In genomic region chr6:137884428-137884827, GRCh38 we compare ENCODE assay signal across 21 cellular contexts. TPM values are rescaled to one million over a fixed set of nuclear protein-coding genes. Genes with fewer than 3 reads are reported as not detected.
DNase-seq lines count a peak whose midpoint lies in the region; ATAC-seq and TF ChIP-seq lines count a peak whose summit lies in the region.
"Had no signal": no experiment of that assay in that cellular context is flagged by ENCODE, and none has a peak within 500 bp of the region (broad histone marks: within the 10 kb centered on the region; RNA-seq: fewer than 3 reads in every experiment).

No MANE protein-coding gene starts in this region.

- H3K36me3 ChIP-seq in KOPT-K1 (ENCODE audit: insufficient read depth, low read length) (peaks cover 44% of the 10 kb centered on the region), Peyer's patch (peaks cover 0 to 33% (median 0%) of the 10 kb centered on the region in 3 donors)

- TF ChIP-seq CTCF in Peyer's patch (IDR thresholded peaks at IDR 0.05) = no peak

- H3K36me3 Mint-ChIP-seq in activated naive CD8-positive, alpha-beta T cell = peaks cover 21% of the 10 kb centered on the region
- peaks cover 78% of the 10 kb centered on the region for H3K36me3 Mint-ChIP-seq in activated naive CD8-positive, alpha-beta T cell treated with anti-CD3 and anti-CD28 coated beads, Interleukin-2, amount 50 U/mL, for 24 hours (ENCODE audit: low read depth)
- H3K36me3 Mint-ChIP-seq in effector memory CD8-positive, alpha-beta T cell (ENCODE audit: insufficient read depth) = peaks cover 79% of the 10 kb centered on the region

- peak overlapping the region; percentile 84 for H3K27ac Mint-ChIP-seq in activated naive CD8-positive, alpha-beta T cell
- no peak overlapping the region for H3K27ac Mint-ChIP-seq in activated naive CD8-positive, alpha-beta T cell treated with anti-CD3 and anti-CD28 coated beads, Interleukin-2, amount 50 U/mL, for 24 hours
- H3K27ac Mint-ChIP-seq in effector memory CD8-positive, alpha-beta T cell = peak overlapping the region; percentile 97 to 100

- H3K4me1 Mint-ChIP-seq in activated naive CD8-positive, alpha-beta T cell (ENCODE audit: low read depth) = peaks cover 56% of the 10 kb centered on the region
- H3K4me1 Mint-ChIP-seq in activated naive CD8-positive, alpha-beta T cell treated with anti-CD3 and anti-CD28 coated beads, Interleukin-2, amount 50 U/mL, for 24 hours = peaks cover 56% of the 10 kb centered on the region
- peaks cover 22 to 30% of the 10 kb centered on the region in 2 donors for H3K4me1 Mint-ChIP-seq in effector memory CD8-positive, alpha-beta T cell (ENCODE audit: low read depth in 2 of 2)

- no peak overlapping the region for H3K4me3 Mint-ChIP-seq in activated naive CD8-positive, alpha-beta T cell
- no peak overlapping the region for H3K4me3 Mint-ChIP-seq in activated naive CD8-positive, alpha-beta T cell treated with anti-CD3 and anti-CD28 coated beads, Interleukin-2, amount 50 U/mL, for 24 hours
- peak overlapping the region; percentile 72 to 80 for H3K4me3 Mint-ChIP-seq in effector memory CD8-positive, alpha-beta T cell
- H3K4me3 Mint-ChIP-seq: activated B cell treated with CpG ODN at 0.5 μM for 24 hours had no signal

- peak overlapping the region; percentile 92 for H3K27ac ChIP-seq in KOPT-K1 (ENCODE audit: low read depth, low read length, poor library complexity, severe bottlenecking)
- H3K27ac ChIP-seq in Peyer's patch = no peak overlapping the region
- H3K27ac ChIP-seq: ascending aorta, esophagus squamous epithelium, testis had no signal

- TF ChIP-seq POLR2A in Peyer's patch (IDR thresholded peaks at IDR 0.05) = no peak

- no peak for ATAC-seq in activated naive CD8-positive, alpha-beta T cell treated with anti-CD3 and anti-CD28 coated beads, Interleukin-2, amount 50 U/mL, for 24 hours
- ATAC-seq in effector memory CD8-positive, alpha-beta T cell (replicated peaks) = peak; percentile 11
- no peak for ATAC-seq in HG02884 (IDR thresholded peaks at IDR 0.05; ENCODE audit: unreplicated experiment)
- ATAC-seq: Panc1, pancreas had no signal

- H3K27me3 ChIP-seq in Peyer's patch = no peaks in the 10 kb centered on the region
- H3K27me3 ChIP-seq: ascending aorta, esophagus squamous epithelium, pancreas, sigmoid colon, testis had no signal

- no peaks in the 10 kb centered on the region for H3K9me3 Mint-ChIP-seq in activated naive CD8-positive, alpha-beta T cell (ENCODE audit: low read depth)
- H3K9me3 Mint-ChIP-seq in activated naive CD8-positive, alpha-beta T cell treated with anti-CD3 and anti-CD28 coated beads, Interleukin-2, amount 50 U/mL, for 24 hours = peaks cover 12% of the 10 kb centered on the region
- peaks cover 2 to 7% of the 10 kb centered on the region in 2 donors for H3K9me3 Mint-ChIP-seq in effector memory CD8-positive, alpha-beta T cell

- H3K4me1 ChIP-seq in Peyer's patch = peaks cover 0 to 5% (median 0%) of the 10 kb centered on the region in 4 donors
- H3K4me1 ChIP-seq: pancreas, testis had no signal

- peaks cover 6% of the 10 kb centered on the region for H3K9me3 ChIP-seq in KOPT-K1 (ENCODE audit: insufficient read depth, low read length, poor library complexity, severe bottlenecking)
- H3K9me3 ChIP-seq in Peyer's patch = no peaks in the 10 kb centered on the region
- H3K9me3 ChIP-seq: esophagus squamous epithelium, pancreas, testis had no signal

- H3K27me3 Mint-ChIP-seq in activated naive CD8-positive, alpha-beta T cell = no peaks in the 10 kb centered on the region
- no peaks in the 10 kb centered on the region for H3K27me3 Mint-ChIP-seq in activated naive CD8-positive, alpha-beta T cell treated with anti-CD3 and anti-CD28 coated beads, Interleukin-2, amount 50 U/mL, for 24 hours
- H3K27me3 Mint-ChIP-seq in effector memory CD8-positive, alpha-beta T cell = no peaks in the 10 kb centered on the region
- H3K27me3 Mint-ChIP-seq: activated B cell treated with CpG ODN at 0.5 μM for 24 hours had no signal

- DNase-seq in activated naive CD8-positive, alpha-beta T cell treated with anti-CD3 and anti-CD28 coated beads, Interleukin-2, amount 50 U/mL, for 24 hours = no peak
- DNase-seq in effector memory CD8-positive, alpha-beta T cell = no peak
- DNase-seq in Peyer's patch (no peak), NCI-H1092 (lab: John Stamatoyannopoulos, UW) (no peak)
- DNase-seq: activated B cell treated with CpG ODN at 0.5 μM for 24 hours, DMS53, esophagus squamous epithelium, Kasumi-1, kidney, NCI-H1105, NCI-H2081 treated with DMSO at 0.1 percent for 48 hours, NCI-H446 treated with DMSO at 0.1 percent for 48 hours, pancreas, sigmoid colon, T1000, testis had no signal

- H3K4me3 ChIP-seq in Peyer's patch = no peak overlapping the region
- H3K4me3 ChIP-seq: ascending aorta, esophagus squamous epithelium, pancreas, sigmoid colon, testis had no signal

RNA-seq across cellular contexts. Expression of gene TNFAIP3, which starts 17.4 kb away (rescaled TPM):
- total RNA-seq in Peyer's patch = 10 to 100 TPM; 19.3 to 66.8 (median 30.6) TPM

Comparison
In these comparisons a context has a peak if more than half of its experiments do, and no peak if none do; other contexts are left out.
1. H3K4me3 Mint-ChIP-seq: peak in effector memory CD8-positive, alpha-beta T cell (2 of 2); none in activated naive CD8-positive, alpha-beta T cell (single experiment) and activated naive CD8-positive, alpha-beta T cell treated with anti-CD3 and anti-CD28 coated beads, Interleukin-2, amount 50 U/mL, for 24 hours (single experiment).